In genomic region chr2:227939271-227940027, GRCh38 we compare ENCODE assay signal across 8 cellular contexts.
DNase-seq lines count a peak whose midpoint lies in the region; ATAC-seq and TF ChIP-seq lines count a peak whose summit lies in the region.

No MANE protein-coding gene starts in this region.

- no peaks in the 10 kb centered on the region for H3K36me3 ChIP-seq in upper lobe of right lung

- no peak overlapping the region for H3K4me3 ChIP-seq in upper lobe of right lung

- H3K9me3 ChIP-seq in upper lobe of right lung, result no peaks in the 10 kb centered on the region

- H3K27me3 ChIP-seq in upper lobe of right lung, result no peaks in the 10 kb centered on the region

- no peak overlapping the region for H3K27ac ChIP-seq in upper lobe of right lung

- H3K4me3 Mint-ChIP-seq in glutamatergic neuron (ENCODE audit: unreplicated experiment), result no peak overlapping the region
- H3K4me3 Mint-ChIP-seq in natural killer cell, result no peak overlapping the region

- H3K4me1 Mint-ChIP-seq in glutamatergic neuron (ENCODE audit: low read depth, unreplicated experiment) (peaks cover 11% of the 10 kb centered on the region), natural killer cell (no peaks in the 10 kb centered on the region)

- H3K27ac Mint-ChIP-seq in glutamatergic neuron (ENCODE audit: unreplicated experiment) (peak overlapping the region; percentile 91), natural killer cell (no peak overlapping the region)

- H3K27me3 Mint-ChIP-seq in glutamatergic neuron (ENCODE audit: unreplicated experiment), result no peaks in the 10 kb centered on the region
- no peaks in the 10 kb centered on the region for H3K27me3 Mint-ChIP-seq in natural killer cell (ENCODE audit: low read depth in 2 of 2)

- TF ChIP-seq CTCF in glutamatergic neuron (IDR thresholded peaks at IDR 0.05; ENCODE audit: partially characterized antibody, unreplicated experiment) (peak; percentile 50), upper lobe of right lung (IDR thresholded peaks at IDR 0.05) (peak; percentile 38), natural killer cell (IDR thresholded peaks at IDR 0.05) (no peak)

- ATAC-seq in upper lobe of right lung, result peak; percentile 66
- ATAC-seq in natural killer cell, result no peak

- no peaks in the 10 kb centered on the region for H3K4me1 ChIP-seq in upper lobe of right lung

- intact Hi-C loops in upper lobe of right lung (cut with DNase I), result no loop called here
- intact Hi-C loops in natural killer cell (cut with micrococcal nuclease), result no loop called here

- H3K36me3 Mint-ChIP-seq in glutamatergic neuron (ENCODE audit: unreplicated experiment) (peaks cover 8% of the 10 kb centered on the region), natural killer cell (no peaks in the 10 kb centered on the region)

- peak; percentile 20 for DNase-seq in SIG-M5 treated with dmso at 0.1 percent for 504 hours (lab: John Stamatoyannopoulos, UW; ENCODE audit: unreplicated experiment)
- no peak for DNase-seq in SIG-M5 (lab: John Stamatoyannopoulos, UW)
- peak; percentile 36 for DNase-seq in HuH-7 (ENCODE audit: low spot score)
- DNase-seq in SK-N-DZ (ENCODE audit: low spot score), result peak; percentile 20
- peak; percentile 44 for DNase-seq in glutamatergic neuron
- DNase-seq in upper lobe of right lung, result no peak
- no peak for DNase-seq in natural killer cell
- DNase-seq in dedifferentiated amniotic fluid mesenchymal stem cell (ENCODE audit: extremely low spot score), result no peak

- H3K9me3 Mint-ChIP-seq in glutamatergic neuron (ENCODE audit: unreplicated experiment) (no peaks in the 10 kb centered on the region), natural killer cell (peaks cover 4 to 8% of the 10 kb centered on the region in 2 donors)

Comparison
In these comparisons a context has a peak if more than half of its experiments do, and no peak if none do; other contexts are left out.
1. DNase-seq: peak in SIG-M5 treated with dmso at 0.1 percent for 504 hours (single experiment), HuH-7 (single experiment), SK-N-DZ (single experiment) and glutamatergic neuron (single experiment); none in SIG-M5 (single experiment), upper lobe of right lung (single experiment), natural killer cell (single experiment) and dedifferentiated amniotic fluid mesenchymal stem cell (single experiment).